Comparison of ENCODE assay signal across 8 cellular contexts in genomic region chr17:49464049-49464448, GRCh38.
"Had no signal": no experiment of that assay in that cellular context is flagged by ENCODE, and none has a peak within 500 bp of the region (broad histone marks: within the 10 kb centered on the region; RNA-seq: fewer than 3 reads in every experiment).

No MANE protein-coding gene starts in this region.

- ATAC-seq: GM12878 had no signal

- FAIRE-seq: G401.6, GM12878, GM12891, GM12892, GM18507, GM19239 had no signal

- H3K4me3 ChIP-seq: GM12878 had no signal

- DNase-seq: GDM1, GF-D8 had no signal
